19 cellular contexts compared by ENCODE assay signal in the genomic region with DNA sequence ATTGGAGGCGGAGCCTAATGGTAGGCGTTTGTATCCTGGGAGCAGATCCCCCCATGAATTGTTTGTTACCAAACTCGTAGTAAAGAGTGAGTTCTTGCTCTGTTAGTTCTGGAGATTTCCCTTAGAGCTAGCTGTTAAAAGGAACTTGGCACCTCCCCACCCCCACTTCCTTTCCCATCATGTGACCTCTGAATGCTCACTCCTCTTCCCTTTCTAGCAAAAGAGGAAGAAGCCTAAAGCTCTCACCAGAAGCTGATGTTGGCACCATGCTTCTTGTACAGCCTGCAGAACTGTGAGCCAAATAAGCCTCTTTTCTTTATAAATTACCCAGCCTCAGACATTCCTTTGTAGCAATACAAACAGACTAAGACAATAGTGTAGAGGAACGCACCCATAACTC. TPM values are rescaled to one million over a fixed set of nuclear protein-coding genes. Genes with fewer than 3 reads are reported as not detected.
DNase-seq lines count a peak whose midpoint lies in the region; ATAC-seq and TF ChIP-seq lines count a peak whose summit lies in the region.
"Had no signal": no experiment of that assay in that cellular context is flagged by ENCODE, and none has a peak within 500 bp of the region (broad histone marks: within the 10 kb centered on the region; RNA-seq: fewer than 3 reads in every experiment).

No MANE protein-coding gene starts in this region.

- intact Hi-C loops in right cardiac atrium (cut with DNase I) = no loop called here

- H3K4me1 ChIP-seq in right cardiac atrium (ENCODE audit: control insufficient read depth, insufficient read depth, low read length) (no peaks in the 10 kb centered on the region), right atrium auricular region (peaks cover 0 to 8% of the 10 kb centered on the region in 2 donors), endodermal cell (ENCODE audit: control insufficient read depth, insufficient read depth, low read length) (no peaks in the 10 kb centered on the region)
- H3K4me1 ChIP-seq: A549 had no signal

- H3K4me3 ChIP-seq in right cardiac atrium (ENCODE audit: low read length) (no peak overlapping the region), right atrium auricular region (no peak overlapping the region), endodermal cell (ENCODE audit: low read length) (no peak overlapping the region)
- H3K4me3 ChIP-seq: A549 had no signal

- no peaks in the 10 kb centered on the region for H3K9me3 Mint-ChIP-seq in endodermal cell
- H3K9me3 Mint-ChIP-seq in activated CD4-positive, alpha-beta memory T cell treated with anti-CD3 and anti-CD28 coated beads, Interleukin-2, amount 10 ng/mL, durations not matched to agents 7 days and 5 days = no peaks in the 10 kb centered on the region
- H3K9me3 Mint-ChIP-seq: activated CD4-positive, alpha-beta T cell treated with anti-CD3 and anti-CD28 coated beads, Interleukin-2, amount 10 ng/mL, durations not matched to agents 7 days and 5 days had no signal

- peaks cover 7% of the 10 kb centered on the region for H3K4me1 Mint-ChIP-seq in endodermal cell
- no peaks in the 10 kb centered on the region for H3K4me1 Mint-ChIP-seq in activated CD4-positive, alpha-beta memory T cell treated with anti-CD3 and anti-CD28 coated beads, Interleukin-2, amount 10 ng/mL, durations not matched to agents 7 days and 5 days
- H3K4me1 Mint-ChIP-seq: activated CD4-positive, alpha-beta T cell treated with anti-CD3 and anti-CD28 coated beads, Interleukin-2, amount 10 ng/mL, durations not matched to agents 7 days and 5 days; stimulated activated naive B cell treated with anti-CD40 and anti-IgM and Interleukin-4, amounts not matched to agents 10 μg/mL and 1 μg/mL and 100 μg/mL, for 72 hours had no signal

- H3K9ac ChIP-seq in endodermal cell (ENCODE audit: extremely low read depth, low read length, poor library complexity, severe bottlenecking) = no peak overlapping the region

- POLR2A ChIA-PET in activated CD4-positive, alpha-beta memory T cell treated with anti-CD3 and anti-CD28 coated beads, Interleukin-2, amount 10 ng/mL, durations not matched to agents 7 days and 5 days (lab: Charles Lee) = no interaction called here

- H3K27me3 ChIP-seq in right cardiac atrium (ENCODE audit: control insufficient read depth, insufficient read depth) = no peaks in the 10 kb centered on the region
- no peaks in the 10 kb centered on the region for H3K27me3 ChIP-seq in right atrium auricular region
- peaks cover 39% of the 10 kb centered on the region for H3K27me3 ChIP-seq in endodermal cell (ENCODE audit: control insufficient read depth, insufficient read depth, low read length, poor library complexity, severe bottlenecking)

- WGBS in right cardiac atrium = 32% methylated on average over 4 of the region's 4 CpGs
- WGBS in endodermal cell (ENCODE audit: insufficient coverage in 1 of 2, insufficient read length in 1 of 2), 2 experiments = 63 to 70% methylated on average over 2 to 4 of the region's 4 CpGs

- DNase-seq in right cardiac atrium = peak; percentile 29 to 67 (median 61)
- DNase-seq in right atrium auricular region (ENCODE audit: low spot score) = no peak
- DNase-seq in NOMO-1 treated with dmso at 0.1 percent for 144 hours (lab: John Stamatoyannopoulos, UW; ENCODE audit: unreplicated experiment) = peak; percentile 45
- DNase-seq in endodermal cell = peak; percentile 62
- DNase-seq in NCI-H2081 (lab: John Stamatoyannopoulos, UW) = no peak
- no peak for DNase-seq in SW480 (ENCODE audit: low spot score)
- no peak for DNase-seq in activated CD4-positive, alpha-beta memory T cell treated with anti-CD3 and anti-CD28 coated beads, Interleukin-2, amount 10 ng/mL, durations not matched to agents 7 days and 5 days
- DNase-seq: activated CD4-positive, alpha-beta T cell treated with anti-CD3 and anti-CD28 coated beads, Interleukin-2, amount 10 ng/mL, durations not matched to agents 7 days and 5 days; central memory CD4-positive, alpha-beta T cell; mesenchymal stem cell; NCI-H1105 treated with DMSO at 0.1 percent for 48 hours; NCI-H345; stimulated activated naive B cell treated with anti-CD40 and anti-IgM and Interleukin-4, amounts not matched to agents 10 μg/mL and 1 μg/mL and 100 μg/mL, for 72 hours had no signal

- no peaks in the 10 kb centered on the region for H3K36me3 Mint-ChIP-seq in endodermal cell (ENCODE audit: low read depth)
- H3K36me3 Mint-ChIP-seq in activated CD4-positive, alpha-beta memory T cell treated with anti-CD3 and anti-CD28 coated beads, Interleukin-2, amount 10 ng/mL, durations not matched to agents 7 days and 5 days (ENCODE audit: low read depth) = no peaks in the 10 kb centered on the region
- H3K36me3 Mint-ChIP-seq: stimulated activated naive B cell treated with anti-CD40 and anti-IgM and Interleukin-4, amounts not matched to agents 10 μg/mL and 1 μg/mL and 100 μg/mL, for 72 hours had no signal

- H3K27ac ChIP-seq in right cardiac atrium (ENCODE audit: low read length) (no peak overlapping the region), right atrium auricular region (no peak overlapping the region), endodermal cell (ENCODE audit: low read depth, low read length) (no peak overlapping the region)
- H3K27ac ChIP-seq: A549 had no signal

- ATAC-seq in right cardiac atrium = peak in 1 of 2 donors; percentile 49
- no peak for ATAC-seq in GM18870 (IDR thresholded peaks at IDR 0.05; ENCODE audit: unreplicated experiment)
- ATAC-seq: A549; stimulated activated naive B cell treated with anti-CD40 and anti-IgM and Interleukin-4, amounts not matched to agents 10 μg/mL and 1 μg/mL and 100 μg/mL, for 72 hours had no signal

- CTCF ChIA-PET in activated CD4-positive, alpha-beta memory T cell treated with anti-CD3 and anti-CD28 coated beads, Interleukin-2, amount 10 ng/mL, durations not matched to agents 7 days and 5 days (lab: Charles Lee) = no interaction called here

- H3K27me3 Mint-ChIP-seq in endodermal cell (ENCODE audit: insufficient read depth) = peaks cover 33% of the 10 kb centered on the region
- peaks cover 2% of the 10 kb centered on the region for H3K27me3 Mint-ChIP-seq in activated CD4-positive, alpha-beta memory T cell treated with anti-CD3 and anti-CD28 coated beads, Interleukin-2, amount 10 ng/mL, durations not matched to agents 7 days and 5 days
- H3K27me3 Mint-ChIP-seq: activated CD4-positive, alpha-beta T cell treated with anti-CD3 and anti-CD28 coated beads, Interleukin-2, amount 10 ng/mL, durations not matched to agents 7 days and 5 days had no signal

- H3K9me3 ChIP-seq in right cardiac atrium (ENCODE audit: control insufficient read depth, low read length) (no peaks in the 10 kb centered on the region), right atrium auricular region (no peaks in the 10 kb centered on the region), endodermal cell (ENCODE audit: control insufficient read depth, low read length) (no peaks in the 10 kb centered on the region)
- H3K9me3 ChIP-seq: A549 had no signal

- TF ChIP-seq CTCF in right atrium auricular region (IDR thresholded peaks at IDR 0.05) (no peak), endodermal cell (conservative IDR thresholded peaks at IDR 0.05) (no peak)

- H3K4me3 Mint-ChIP-seq in endodermal cell = no peak overlapping the region
- H3K4me3 Mint-ChIP-seq in activated CD4-positive, alpha-beta memory T cell treated with anti-CD3 and anti-CD28 coated beads, Interleukin-2, amount 10 ng/mL, durations not matched to agents 7 days and 5 days = no peak overlapping the region
- H3K4me3 Mint-ChIP-seq: activated CD4-positive, alpha-beta T cell treated with anti-CD3 and anti-CD28 coated beads, Interleukin-2, amount 10 ng/mL, durations not matched to agents 7 days and 5 days; stimulated activated naive B cell treated with anti-CD40 and anti-IgM and Interleukin-4, amounts not matched to agents 10 μg/mL and 1 μg/mL and 100 μg/mL, for 72 hours had no signal

- H3K36me3 ChIP-seq in right atrium auricular region = no peaks in the 10 kb centered on the region
- H3K36me3 ChIP-seq in endodermal cell (ENCODE audit: control insufficient read depth, insufficient read depth, low read length) = no peaks in the 10 kb centered on the region

- no peak overlapping the region for H3K27ac Mint-ChIP-seq in endodermal cell
- no peak overlapping the region for H3K27ac Mint-ChIP-seq in activated CD4-positive, alpha-beta memory T cell treated with anti-CD3 and anti-CD28 coated beads, Interleukin-2, amount 10 ng/mL, durations not matched to agents 7 days and 5 days
- H3K27ac Mint-ChIP-seq: activated CD4-positive, alpha-beta T cell treated with anti-CD3 and anti-CD28 coated beads, Interleukin-2, amount 10 ng/mL, durations not matched to agents 7 days and 5 days; stimulated activated naive B cell treated with anti-CD40 and anti-IgM and Interleukin-4, amounts not matched to agents 10 μg/mL and 1 μg/mL and 100 μg/mL, for 72 hours had no signal

RNA-seq across cellular contexts. Expression of a gene that starts 13.8 kb away (rescaled TPM):
- total RNA-seq in right cardiac atrium = under 1 TPM in 1 of 4 donors, not detected in 3; 0.09 TPM
- 0.14 TPM for polyA plus RNA-seq in right cardiac atrium
- not detected for total RNA-seq in right atrium auricular region
- 1 to 10 TPM; 1.0 to 1.6 TPM for total RNA-seq in endodermal cell
- polyA plus RNA-seq in endodermal cell (2013, experiment 1 of 2) = 13.9 TPM
- polyA plus RNA-seq in endodermal cell (2013, experiment 2 of 2) = 10.4 TPM
- not detected for total RNA-seq in activated CD4-positive, alpha-beta memory T cell treated with anti-CD3 and anti-CD28 coated beads, Interleukin-2, amount 10 ng/mL, durations not matched to agents 7 days and 5 days
- total RNA-seq: activated CD4-positive, alpha-beta T cell treated with anti-CD3 and anti-CD28 coated beads, Interleukin-2, amount 10 ng/mL, durations not matched to agents 7 days and 5 days; fibroblast of villous mesenchyme; HT1080; skeletal muscle tissue; T-helper 2 cell treated with Interferon-gamma antibody and Interleukin-4, amounts not matched to agents 100 ng/mL and 5 ng/mL, for 36 hours had no signal
- polyA plus RNA-seq: A549 had no signal

Comparison
In these comparisons a context has a peak if more than half of its experiments do, and no peak if none do; other contexts are left out.
1. DNase-seq: peak in right cardiac atrium (3 of 3), NOMO-1 treated with dmso at 0.1 percent for 144 hours (single experiment) and endodermal cell (single experiment); none in right atrium auricular region (single experiment), NCI-H2081 (0 of 2), SW480 (single experiment) and activated CD4-positive, alpha-beta memory T cell treated with anti-CD3 and anti-CD28 coated beads, Interleukin-2, amount 10 ng/mL, durations not matched to agents 7 days and 5 days (single experiment).